In the genomic region with DNA sequence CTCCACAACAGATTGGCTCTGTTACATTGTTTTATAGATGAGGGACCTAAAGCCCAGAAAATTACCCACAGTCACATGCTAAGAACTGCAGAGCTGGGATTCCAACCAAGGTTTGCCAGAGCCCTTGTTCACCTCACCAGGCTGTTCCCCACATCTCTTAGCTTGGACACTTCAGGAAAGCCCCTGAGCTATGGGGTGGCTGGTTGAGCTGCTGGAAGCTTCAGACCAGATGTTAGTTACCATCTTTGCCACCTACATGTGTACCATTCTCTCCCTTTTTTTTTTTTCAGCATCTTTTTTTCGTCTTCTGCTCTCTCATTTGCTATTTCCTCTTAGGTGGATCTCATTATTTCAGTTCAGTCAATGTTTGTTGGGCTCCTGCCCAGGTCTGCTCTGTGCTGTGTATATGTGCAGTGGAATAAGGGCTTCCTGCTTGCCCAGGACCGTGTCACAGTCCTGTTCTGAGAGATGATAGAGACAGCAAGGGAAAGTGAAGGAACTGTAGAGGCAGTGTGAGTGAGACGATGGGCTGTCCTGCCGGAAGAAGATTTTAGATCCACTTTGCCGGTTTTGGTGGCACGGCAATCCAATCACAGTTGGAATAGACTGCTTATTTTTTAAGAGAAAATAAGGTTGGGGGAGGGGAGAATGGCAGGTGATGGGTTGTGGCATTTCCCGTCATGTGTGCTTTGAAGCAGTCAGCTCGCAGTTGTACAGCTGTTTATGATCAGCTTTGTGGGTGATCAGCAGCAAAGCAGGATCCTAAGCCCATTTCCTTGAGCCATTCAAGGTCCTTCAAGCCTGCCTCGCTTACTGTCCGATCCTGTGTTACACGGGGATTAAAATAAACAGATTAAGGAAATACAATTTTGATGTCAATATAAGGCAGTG, we compare ENCODE assay signal across 13 cellular contexts.
DNase-seq lines count a peak whose midpoint lies in the region; ATAC-seq and TF ChIP-seq lines count a peak whose summit lies in the region.
"Had no signal": no experiment of that assay in that cellular context is flagged by ENCODE, and none has a peak within 500 bp of the region (broad histone marks: within the 10 kb centered on the region; RNA-seq: fewer than 3 reads in every experiment).

No MANE protein-coding gene starts in this region.

- H3K27ac Mint-ChIP-seq in T-helper 2 cell treated with Interferon-gamma antibody and Interleukin-4, amounts not matched to agents 5 μg/mL and 100 μg/mL, for 36 hours = peak overlapping the region; percentile 78
- peak overlapping the region in 4 of 5 experiments; percentile 5 to 95 (median 58) for H3K27ac Mint-ChIP-seq in brain

- DNase-seq in stimulated activated naive CD4-positive, alpha-beta T cell (lab: John Stamatoyannopoulos, UW) = peak in 4 of 6 experiments; percentile 6 to 72 (median 63)
- DNase-seq in stimulated activated naive CD4-positive, alpha-beta T cell treated with Interleukin-2 at 50 U/mL for 16 hours (lab: John Stamatoyannopoulos, UW) = no peak
- DNase-seq in T-helper 2 cell treated with Interferon-gamma antibody and Interleukin-4, amounts not matched to agents 5 μg/mL and 100 μg/mL, for 36 hours (ENCODE audit: low spot score) = no peak
- DNase-seq in EL = no peak
- DNase-seq: activated CD8-positive, alpha-beta memory T cell treated with anti-CD3 and anti-CD28 coated beads, Interleukin-2, amount 50 U/mL, for 48 hours; aorta; DMS79 treated with DMSO at 0.1 percent for 48 hours; GM23248; NCI-H510A; SK-N-SH had no signal

- peaks cover 10% of the 10 kb centered on the region for H3K4me1 Mint-ChIP-seq in T-helper 2 cell treated with Interferon-gamma antibody and Interleukin-4, amounts not matched to agents 5 μg/mL and 100 μg/mL, for 36 hours (ENCODE audit: low read depth)
- H3K4me1 Mint-ChIP-seq in brain = peaks cover 28% of the 10 kb centered on the region

- TF ChIP-seq CTCF in brain (conservative IDR thresholded peaks at IDR 0.05) = no peak

- peak overlapping the region; percentile 52 for H3K4me3 Mint-ChIP-seq in T-helper 2 cell treated with Interferon-gamma antibody and Interleukin-4, amounts not matched to agents 5 μg/mL and 100 μg/mL, for 36 hours
- peak overlapping the region in 1 of 5 experiments; percentile 58 for H3K4me3 Mint-ChIP-seq in brain

- H3K27me3 Mint-ChIP-seq in T-helper 2 cell treated with Interferon-gamma antibody and Interleukin-4, amounts not matched to agents 5 μg/mL and 100 μg/mL, for 36 hours (ENCODE audit: low read depth) = no peaks in the 10 kb centered on the region
- no peaks in the 10 kb centered on the region for H3K27me3 Mint-ChIP-seq in brain

- H3K36me3 Mint-ChIP-seq in T-helper 2 cell treated with Interferon-gamma antibody and Interleukin-4, amounts not matched to agents 5 μg/mL and 100 μg/mL, for 36 hours (ENCODE audit: low read depth) = no peaks in the 10 kb centered on the region
- peaks cover 23% of the 10 kb centered on the region for H3K36me3 Mint-ChIP-seq in brain

- ATAC-seq in GM19324 (IDR thresholded peaks at IDR 0.05; ENCODE audit: low FRiP score, unreplicated experiment) (no peak), GM18873 (IDR thresholded peaks at IDR 0.05; ENCODE audit: low FRiP score, unreplicated experiment) (no peak)

- peaks cover 11% of the 10 kb centered on the region for H3K9me3 Mint-ChIP-seq in T-helper 2 cell treated with Interferon-gamma antibody and Interleukin-4, amounts not matched to agents 5 μg/mL and 100 μg/mL, for 36 hours
- H3K9me3 Mint-ChIP-seq in brain = peaks cover 2 to 13% (median 4%) of the 10 kb centered on the region in 5 experiments

Comparison
In these comparisons a context has a peak if more than half of its experiments do, and no peak if none do; other contexts are left out.
1. DNase-seq: peak in stimulated activated naive CD4-positive, alpha-beta T cell (4 of 6); none in stimulated activated naive CD4-positive, alpha-beta T cell treated with Interleukin-2 at 50 U/mL for 16 hours (single experiment), T-helper 2 cell treated with Interferon-gamma antibody and Interleukin-4, amounts not matched to agents 5 μg/mL and 100 μg/mL, for 36 hours (single experiment) and EL (single experiment).